Comparison of ENCODE assay signal across 19 cellular contexts in genomic region chr2:60136913-60137312, GRCh38.
"Had no signal": no experiment of that assay in that cellular context is flagged by ENCODE, and none has a peak within 500 bp of the region (broad histone marks: within the 10 kb centered on the region; RNA-seq: fewer than 3 reads in every experiment).

No MANE protein-coding gene starts in this region.

- ATAC-seq: foreskin keratinocyte; gastroesophageal sphincter; heart left ventricle; left cardiac atrium; left lung; left ventricle myocardium superior; lower lobe of right lung; mucosa of descending colon; naive thymus-derived CD8-positive, alpha-beta T cell had no signal

- DNase-seq: dermis blood vessel endothelial cell; dorsolateral prefrontal cortex; effector CD4-positive, alpha-beta T cell; effector memory CD4-positive, alpha-beta T cell; foreskin keratinocyte; heart left ventricle; hypothalamus; immature natural killer cell; left cardiac atrium; left lung; left ventricle myocardium superior; lower lobe of right lung; mucosa of descending colon; naive B cell; naive thymus-derived CD8-positive, alpha-beta T cell had no signal

- H3K27me3 ChIP-seq: dorsolateral prefrontal cortex, esophagus muscularis mucosa, foreskin keratinocyte, gastroesophageal sphincter, heart left ventricle, hepatocyte, left lung had no signal

- H3K9me3 ChIP-seq: lower lobe of right lung, mucosa of descending colon had no signal

- H3K36me3 ChIP-seq: esophagus muscularis mucosa, gastroesophageal sphincter, heart left ventricle, left lung, lower lobe of right lung had no signal

- H3K79me2 ChIP-seq: hepatocyte had no signal

- H3K4me3 ChIP-seq: coronary artery, dorsolateral prefrontal cortex, esophagus muscularis mucosa, gastroesophageal sphincter, heart left ventricle, hepatocyte, left lung, lower lobe of right lung, mucosa of descending colon had no signal

- H3K4me1 ChIP-seq: esophagus muscularis mucosa, foreskin keratinocyte, gastroesophageal sphincter, heart left ventricle, left lung, lower lobe of right lung had no signal

- H3K27ac ChIP-seq: coronary artery, dorsolateral prefrontal cortex, esophagus muscularis mucosa, foreskin keratinocyte, gastroesophageal sphincter, heart left ventricle, hepatocyte, left lung, lower lobe of right lung had no signal

- H3K4me2 ChIP-seq: hepatocyte had no signal
